8 cellular contexts compared by ENCODE assay signal in the genomic region with DNA sequence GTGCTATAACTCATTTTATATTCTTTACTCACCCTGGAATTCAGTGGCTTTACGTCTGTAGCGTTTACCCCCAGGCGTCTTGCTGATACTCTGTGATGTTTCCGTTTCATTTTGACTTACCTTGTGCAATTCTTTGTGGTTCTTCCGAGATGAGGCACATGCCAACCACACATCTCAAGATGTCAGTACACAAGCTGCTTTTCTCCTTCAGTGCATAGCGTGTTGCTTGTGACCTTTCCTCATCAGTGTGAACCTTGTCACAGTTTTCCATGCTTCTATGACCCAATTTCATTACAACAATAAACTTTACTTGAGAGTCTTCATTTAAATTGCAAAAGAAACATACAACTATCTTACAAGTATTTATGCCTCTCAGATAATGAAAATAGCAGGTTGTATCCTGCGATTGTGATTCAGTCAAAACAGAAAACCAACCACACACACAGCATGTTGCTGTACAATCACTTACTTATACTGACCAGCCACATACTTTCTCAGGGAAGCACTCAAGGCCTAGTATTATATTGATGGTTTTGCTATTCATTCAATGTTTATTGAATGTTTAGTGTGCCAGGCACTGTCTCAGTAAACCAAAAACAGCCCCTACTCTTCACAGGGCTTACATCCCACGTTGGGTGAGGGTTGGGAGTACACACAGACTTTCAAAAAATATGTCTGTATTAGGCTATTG. TPM values are rescaled to one million over a fixed set of nuclear protein-coding genes. Genes with fewer than 3 reads are reported as not detected.
A peak's percentile ranks its signal among the peaks of the same experiment; 100 is the strongest.
DNase-seq lines count a peak whose midpoint lies in the region; ATAC-seq and TF ChIP-seq lines count a peak whose summit lies in the region.

No MANE protein-coding gene starts in this region.

- H3K36me3 Mint-ChIP-seq in CD4-positive, CD25-positive, alpha-beta regulatory T cell, result no peaks in the 10 kb centered on the region
- no peaks in the 10 kb centered on the region for H3K36me3 Mint-ChIP-seq in IgD-negative memory B cell
- H3K36me3 Mint-ChIP-seq in nephron (ENCODE audit: low read depth), result no peaks in the 10 kb centered on the region

- peak overlapping the region; percentile 73 to 86 (median 79) for H3K4me3 Mint-ChIP-seq in CD4-positive, CD25-positive, alpha-beta regulatory T cell
- H3K4me3 Mint-ChIP-seq in IgD-negative memory B cell (peak overlapping the region; percentile 21 to 72 (median 61)), nephron (peak overlapping the region in 1 of 3 experiments; percentile 13)

- peaks cover 25 to 49% (median 38%) of the 10 kb centered on the region in 4 donors for H3K4me1 Mint-ChIP-seq in CD4-positive, CD25-positive, alpha-beta regulatory T cell
- H3K4me1 Mint-ChIP-seq in IgD-negative memory B cell (peaks cover 22 to 30% (median 25%) of the 10 kb centered on the region in 3 donors), nephron (peaks cover 19% of the 10 kb centered on the region)

- peak overlapping the region; percentile 80 to 94 (median 93) for H3K27ac Mint-ChIP-seq in CD4-positive, CD25-positive, alpha-beta regulatory T cell
- H3K27ac Mint-ChIP-seq in IgD-negative memory B cell (peak overlapping the region; percentile 4 to 29 (median 16)), nephron (peak overlapping the region; percentile 8 to 26 (median 18))

- H3K27me3 ChIP-seq in CD4-positive, CD25-positive, alpha-beta regulatory T cell (ENCODE audit: control insufficient read depth, insufficient read depth, low read length), result no peaks in the 10 kb centered on the region

- intact Hi-C loops in Right ventricle myocardium superior (cut with DNase I), result loop anchor here (10.0 kb wide), 1 partner anchor 63 kb away; no protein-coding TSS in a partner anchor

- ATAC-seq in CD4-positive, CD25-positive, alpha-beta regulatory T cell (ENCODE audit: low read depth in 2 of 2), result peak; percentile 62 to 71
- ATAC-seq in GM21423 (IDR thresholded peaks at IDR 0.05; ENCODE audit: unreplicated experiment) (peak; percentile 76), Right ventricle myocardium superior (ENCODE audit: poor library complexity) (no peak)

- H3K4me3 ChIP-seq in CD4-positive, CD25-positive, alpha-beta regulatory T cell (ENCODE audit: low read depth, low read length), result peak overlapping the region; percentile 91

- peak; percentile 33 to 93 (median 78) for DNase-seq in CD4-positive, CD25-positive, alpha-beta regulatory T cell
- DNase-seq in activated T-cell treated with anti-CD3 and anti-CD28 coated beads for 4 hours (peak; percentile 34), NCI-H2171 (lab: John Stamatoyannopoulos, UW) (no peak), hippocampal formation (lab: John Stamatoyannopoulos, UW) (no peak), Right ventricle myocardium superior (no peak)

- no peaks in the 10 kb centered on the region for H3K36me3 ChIP-seq in CD4-positive, CD25-positive, alpha-beta regulatory T cell (ENCODE audit: control insufficient read depth, insufficient read depth, low read length)

- peaks cover 49% of the 10 kb centered on the region for H3K4me1 ChIP-seq in CD4-positive, CD25-positive, alpha-beta regulatory T cell (ENCODE audit: control insufficient read depth, insufficient read depth, low read length, poor library complexity, severe bottlenecking)

- H3K27me3 Mint-ChIP-seq in CD4-positive, CD25-positive, alpha-beta regulatory T cell, result peaks cover 12% of the 10 kb centered on the region
- no peaks in the 10 kb centered on the region for H3K27me3 Mint-ChIP-seq in IgD-negative memory B cell
- H3K27me3 Mint-ChIP-seq in nephron (ENCODE audit: low read depth), result no peaks in the 10 kb centered on the region

- H3K27ac ChIP-seq in CD4-positive, CD25-positive, alpha-beta regulatory T cell (ENCODE audit: insufficient read depth, low read length, poor library complexity, severe bottlenecking), result peak overlapping the region; percentile 87

- TF ChIP-seq CTCF in nephron (IDR thresholded peaks at IDR 0.05; ENCODE audit: unreplicated experiment in 3 of 3), result no peak

- peaks cover 0 to 3% (median 0%) of the 10 kb centered on the region in 7 donors for H3K9me3 Mint-ChIP-seq in CD4-positive, CD25-positive, alpha-beta regulatory T cell
- H3K9me3 Mint-ChIP-seq in IgD-negative memory B cell (no peaks in the 10 kb centered on the region), nephron (no peaks in the 10 kb centered on the region)

- no peaks in the 10 kb centered on the region for H3K9me3 ChIP-seq in CD4-positive, CD25-positive, alpha-beta regulatory T cell (ENCODE audit: control insufficient read depth in 2 of 2, low read length in 2 of 2)

RNA-seq across cellular contexts. Expression of gene TBL1XR1, which starts 4.6 kb away (rescaled TPM):
- 146 TPM for total RNA-seq in CD4-positive, CD25-positive, alpha-beta regulatory T cell
- 10 to 100 TPM; 34.0 to 49.0 (median 37.8) TPM for polyA plus RNA-seq in CD4-positive, CD25-positive, alpha-beta regulatory T cell
- polyA plus RNA-seq in IgD-negative memory B cell, result 23.6 TPM
- 90.8 TPM for total RNA-seq in Right ventricle myocardium superior

Comparison
In these comparisons a context has a peak if more than half of its experiments do, and no peak if none do; other contexts are left out.
1. DNase-seq: peak in CD4-positive, CD25-positive, alpha-beta regulatory T cell (3 of 3) and activated T-cell treated with anti-CD3 and anti-CD28 coated beads for 4 hours (single experiment); none in NCI-H2171 (single experiment), hippocampal formation (0 of 2) and Right ventricle myocardium superior (single experiment).
2. H3K27ac Mint-ChIP-seq: peak in every context shown above with its lines; median percentile 93 in CD4-positive, CD25-positive, alpha-beta regulatory T cell; 18 in nephron; 16 in IgD-negative memory B cell.